In the genomic region with DNA sequence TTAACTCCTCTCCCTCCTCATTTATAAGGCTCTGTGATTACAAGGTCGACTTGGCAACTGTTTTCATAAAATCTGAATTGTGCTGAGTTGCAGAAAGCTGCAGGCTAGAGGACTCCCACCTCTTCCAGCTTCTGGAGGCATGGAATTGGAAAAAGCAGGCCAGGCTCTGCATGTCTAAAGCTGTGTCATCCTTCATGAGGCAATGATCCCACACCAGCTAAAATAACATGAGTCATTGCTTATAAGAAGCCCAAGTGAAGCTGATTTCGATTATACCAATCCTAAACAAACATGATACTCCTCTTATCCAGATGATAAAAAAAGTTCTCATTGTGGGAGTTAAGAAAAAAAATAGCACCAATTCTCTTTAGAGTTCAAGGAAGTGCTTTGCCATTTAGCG, we compare ENCODE assay signal across 11 cellular contexts. TPM values are rescaled to one million over a fixed set of nuclear protein-coding genes. Genes with fewer than 3 reads are reported as not detected.
DNase-seq lines count a peak whose midpoint lies in the region; TF ChIP-seq lines count a peak whose summit lies in the region.
"Had no signal": no experiment of that assay in that cellular context is flagged by ENCODE, and none has a peak within 500 bp of the region (broad histone marks: within the 10 kb centered on the region; RNA-seq: fewer than 3 reads in every experiment).

No MANE protein-coding gene starts in this region.

- TF ChIP-seq EP300 in suprapubic skin (IDR thresholded peaks at IDR 0.05), result no peak

- POLR2A ChIA-PET in PC-9 (lab: Charles Lee; ENCODE audit: unreplicated experiment), result no interaction called here

- H3K4me3 ChIP-seq in breast epithelium (no peak overlapping the region), suprapubic skin (no peak overlapping the region), endodermal cell (ENCODE audit: low read length) (no peak overlapping the region), PC-9 (no peak overlapping the region)
- H3K4me3 ChIP-seq: GM12878 had no signal

- no peak for TF ChIP-seq POLR2A in breast epithelium (IDR thresholded peaks at IDR 0.05)
- no peak for TF ChIP-seq POLR2A in suprapubic skin (IDR thresholded peaks at IDR 0.05)

- peaks cover 31% of the 10 kb centered on the region for H3K36me3 Mint-ChIP-seq in endodermal cell (ENCODE audit: low read depth)
- H3K36me3 Mint-ChIP-seq in glutamatergic neuron (ENCODE audit: unreplicated experiment), result no peaks in the 10 kb centered on the region

- peaks cover 4% of the 10 kb centered on the region; the same call in 1 of the 2 replicates for H4K20me1 ChIP-seq in PC-9 (ENCODE audit: insufficient read depth)

- DNase-seq in HS-27A (ENCODE audit: low read depth) (peak; percentile 95), breast epithelium (ENCODE audit: low spot score in 2 of 2) (no peak), kidney glomerular epithelial cell (lab: John Stamatoyannopoulos, UW) (peak; percentile 98), suprapubic skin (ENCODE audit: low spot score in 2 of 2) (no peak), endodermal cell (no peak), PC-9 (no peak), glutamatergic neuron (no peak)
- DNase-seq in activated CD8-positive, alpha-beta memory T cell treated with anti-CD3 and anti-CD28 coated beads, Interleukin-2, amount 50 U/mL, for 4 hours, result no peak
- DNase-seq: effector memory CD4-positive, alpha-beta T cell; NCI-H146 had no signal

- no peak overlapping the region for H2AFZ ChIP-seq in PC-9

- H3K27ac Mint-ChIP-seq in endodermal cell (no peak overlapping the region), glutamatergic neuron (ENCODE audit: unreplicated experiment) (no peak overlapping the region)

- no peaks in the 10 kb centered on the region for H3K9me2 ChIP-seq in PC-9 (ENCODE audit: insufficient read depth)

- H3K27me3 Mint-ChIP-seq in endodermal cell (ENCODE audit: insufficient read depth) (no peaks in the 10 kb centered on the region), glutamatergic neuron (ENCODE audit: unreplicated experiment) (no peaks in the 10 kb centered on the region)

- H3K4me1 Mint-ChIP-seq in endodermal cell (peaks cover 30% of the 10 kb centered on the region), glutamatergic neuron (ENCODE audit: low read depth, unreplicated experiment) (peaks cover 46% of the 10 kb centered on the region)

- H3K4me3 Mint-ChIP-seq in endodermal cell (no peak overlapping the region), glutamatergic neuron (ENCODE audit: unreplicated experiment) (no peak overlapping the region)

- no peaks in the 10 kb centered on the region for H3F3A ChIP-seq in PC-9 (ENCODE audit: insufficient read depth, low read depth)

- no peak overlapping the region for H3K4me2 ChIP-seq in PC-9

- H3K9me3 ChIP-seq in breast epithelium (no peaks in the 10 kb centered on the region), suprapubic skin (no peaks in the 10 kb centered on the region), endodermal cell (ENCODE audit: control insufficient read depth, low read length) (no peaks in the 10 kb centered on the region), PC-9 (ENCODE audit: insufficient read depth, low read depth) (no peaks in the 10 kb centered on the region)

- H3K36me3 ChIP-seq in breast epithelium (no peaks in the 10 kb centered on the region), suprapubic skin (no peaks in the 10 kb centered on the region), endodermal cell (ENCODE audit: control insufficient read depth, insufficient read depth, low read length) (peaks cover 43% of the 10 kb centered on the region), PC-9 (ENCODE audit: low read depth) (no peaks in the 10 kb centered on the region)

- no peaks in the 10 kb centered on the region for H3K79me2 ChIP-seq in PC-9 (ENCODE audit: low read depth)

- peak overlapping the region; percentile 59 to 74 for H3K27ac ChIP-seq in breast epithelium
- peak overlapping the region; percentile 70 for H3K27ac ChIP-seq in suprapubic skin
- no peak overlapping the region for H3K27ac ChIP-seq in endodermal cell (ENCODE audit: low read depth, low read length)
- H3K27ac ChIP-seq in PC-9, result no peak overlapping the region

- H3K4me1 ChIP-seq in breast epithelium, result no peaks in the 10 kb centered on the region
- H3K4me1 ChIP-seq in suprapubic skin, result peaks cover 11% of the 10 kb centered on the region
- peaks cover 12% of the 10 kb centered on the region for H3K4me1 ChIP-seq in endodermal cell (ENCODE audit: control insufficient read depth, insufficient read depth, low read length)
- no peaks in the 10 kb centered on the region for H3K4me1 ChIP-seq in PC-9 (replicated peaks; ENCODE audit: insufficient read depth)

- no peaks in the 10 kb centered on the region for H3K27me3 ChIP-seq in breast epithelium
- H3K27me3 ChIP-seq in suprapubic skin, result no peaks in the 10 kb centered on the region
- no peaks in the 10 kb centered on the region for H3K27me3 ChIP-seq in endodermal cell (ENCODE audit: control insufficient read depth, insufficient read depth, low read length, poor library complexity, severe bottlenecking)
- no peaks in the 10 kb centered on the region; the same call in 1 of the 2 replicates for H3K27me3 ChIP-seq in PC-9 (ENCODE audit: insufficient read depth, low read depth)

- no peaks in the 10 kb centered on the region for H3K9me3 Mint-ChIP-seq in endodermal cell
- peaks cover 3% of the 10 kb centered on the region for H3K9me3 Mint-ChIP-seq in glutamatergic neuron (ENCODE audit: unreplicated experiment)

- TF ChIP-seq CTCF in breast epithelium (IDR thresholded peaks at IDR 0.05), result no peak
- no peak for TF ChIP-seq CTCF in suprapubic skin (IDR thresholded peaks at IDR 0.05)
- TF ChIP-seq CTCF in endodermal cell (conservative IDR thresholded peaks at IDR 0.05), result no peak
- no peak for TF ChIP-seq CTCF in PC-9 (conservative IDR thresholded peaks at IDR 0.05)
- no peak for TF ChIP-seq CTCF in glutamatergic neuron (IDR thresholded peaks at IDR 0.05; ENCODE audit: partially characterized antibody, unreplicated experiment)

- intact Hi-C loops in breast epithelium (cut with DNase I; ENCODE audit: low total_unique reads) (no loop called here), PC-9 (cut with micrococcal nuclease; ENCODE audit: unreplicated experiment) (no loop called here)

- BruUV-seq in PC-9 (replicated peaks; lab: Mats Ljungman, UMichigan), result no TSS peak

- H3K9ac ChIP-seq in endodermal cell (ENCODE audit: extremely low read depth, low read length, poor library complexity, severe bottlenecking), result no peak overlapping the region

- WGBS in suprapubic skin, result 29% methylated on average over 3 of the region's 3 CpGs
- WGBS in endodermal cell (ENCODE audit: insufficient coverage in 1 of 2, insufficient read length in 1 of 2), 2 experiments, result 59 to 65% methylated on average over 2 to 3 of the region's 3 CpGs

- CTCF ChIA-PET in PC-9 (lab: Charles Lee), result no interaction called here

RNA-seq across cellular contexts. Expression of gene ARHGAP28, which starts 11.8 kb away (rescaled TPM):
- total RNA-seq in breast epithelium, result 10 to 100 TPM in 2 of 3 donors, 1 to 10 TPM in 1; 7.3 to 13.0 (median 10.8) TPM
- 10 to 100 TPM in 1 of 4 donors, 1 to 10 TPM in 3; 2.5 to 11.1 (median 5.5) TPM for total RNA-seq in suprapubic skin
- total RNA-seq in endodermal cell, result 100 to 1,000 TPM; 110 to 133 TPM
- polyA plus RNA-seq in endodermal cell (2013, experiment 1 of 2), result 41.9 TPM
- polyA plus RNA-seq in endodermal cell (2013, experiment 2 of 2), result 49.8 TPM
- total RNA-seq in PC-9 (2021), result not detected in 2 replicates
- total RNA-seq in glutamatergic neuron (ENCODE audit: unreplicated experiment), result 36.8 TPM
- total RNA-seq: GM12878 had no signal
- polyA plus RNA-seq: GM12878 had no signal

Comparison
In these comparisons a context has a peak if more than half of its experiments do, and no peak if none do; other contexts are left out.
1. DNase-seq: peak in HS-27A (single experiment) and kidney glomerular epithelial cell (single experiment); none in breast epithelium (0 of 2), suprapubic skin (0 of 2), endodermal cell (single experiment), PC-9 (0 of 2), activated CD8-positive, alpha-beta memory T cell treated with anti-CD3 and anti-CD28 coated beads, Interleukin-2, amount 50 U/mL, for 4 hours (single experiment) and glutamatergic neuron (single experiment).
2. H3K27ac ChIP-seq: peak in breast epithelium (2 of 2) and suprapubic skin (single experiment); none in endodermal cell (single experiment) and PC-9 (single experiment).